19 cellular contexts compared by ENCODE assay signal in genomic region chr5:59157001-59157527, GRCh38.
"Had no signal": no experiment of that assay in that cellular context is flagged by ENCODE, and none has a peak within 500 bp of the region (broad histone marks: within the 10 kb centered on the region; RNA-seq: fewer than 3 reads in every experiment).

No MANE protein-coding gene starts in this region.

- H3K4me1 ChIP-seq: breast epithelium had no signal

- DNase-seq: activated CD4-positive, alpha-beta T cell treated with anti-CD3 and anti-CD28 coated beads, Interleukin-2, amount 50 U/mL, for 4 hours; activated CD8-positive, alpha-beta memory T cell treated with anti-CD3 and anti-CD28 coated beads for 24 hours; activated CD8-positive, alpha-beta memory T cell treated with anti-CD3 and anti-CD28 coated beads, Interleukin-2, amount 50 U/mL, for 4 hours; activated T-cell treated with anti-CD3 and anti-CD28 coated beads, Interleukin-2, amount 50 U/mL, for 24 hours; endodermal cell; esophagus squamous epithelium; naive thymus-derived CD8-positive, alpha-beta T cell; small intestine; stimulated activated CD4-positive, alpha-beta T cell treated with anti-CD3 and anti-CD28 coated beads, Interleukin-2, amount 100 ng/mL, for 24 hours; stimulated activated naive CD8-positive, alpha-beta T cell treated with anti-CD3 and anti-CD28 coated beads, Interleukin-15, amount 100 ng/mL, for 72 hours; T-helper 1 cell; WERI-Rb-1 had no signal

- H3K9me3 ChIP-seq: breast epithelium, esophagus squamous epithelium, tibial nerve had no signal

- H3K27me3 ChIP-seq: breast epithelium, esophagus squamous epithelium, neural progenitor cell, tibial nerve had no signal

- H3K36me3 ChIP-seq: breast epithelium, esophagus squamous epithelium, neural progenitor cell, tibial nerve, WERI-Rb-1 had no signal

- H3K4me3 ChIP-seq: breast epithelium, coronary artery, esophagus squamous epithelium, lung, neural progenitor cell, tibial nerve had no signal

- ATAC-seq: activated T-helper 17 cell treated with anti-CD3 and anti-CD28 coated beads, Interleukin-2, amount 50 U/mL, for 72 hours; naive thymus-derived CD8-positive, alpha-beta T cell; stimulated activated effector memory CD8-positive, alpha-beta T cell treated with anti-CD3 and anti-CD28 coated beads, Interleukin-12 subunit alpha, Interleukin-12 subunit beta, amount 100 ng/mL, for 72 hours; stimulated activated naive CD8-positive, alpha-beta T cell treated with anti-CD3 and anti-CD28 coated beads, Interleukin-15, amount 100 ng/mL, for 72 hours had no signal

- H3K27ac ChIP-seq: breast epithelium, esophagus squamous epithelium, neural progenitor cell, tibial nerve, WERI-Rb-1 had no signal
